1 cellular context compared by ENCODE assay signal in the genomic region with DNA sequence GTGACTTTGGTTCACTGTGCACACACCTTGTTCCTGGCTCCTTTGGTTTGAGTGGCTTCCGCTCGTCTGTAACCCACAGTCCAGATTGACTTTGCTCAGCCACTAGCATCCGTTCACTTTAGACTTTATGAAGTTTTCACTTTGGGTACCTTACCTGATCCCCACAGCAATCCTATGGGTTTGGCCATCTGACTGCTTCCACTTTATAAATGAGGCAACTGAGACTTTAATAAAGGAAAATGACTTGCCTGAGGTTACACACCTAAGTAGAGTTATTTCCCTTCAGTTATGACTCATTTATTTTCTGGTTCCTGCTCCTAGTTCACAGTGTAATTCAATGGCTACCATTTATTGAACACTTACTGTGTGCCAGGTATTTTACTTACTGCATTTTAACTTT.
TF ChIP-seq lines count a peak whose summit lies in the region.

No MANE protein-coding gene starts in this region.

TF ChIP-seq in GM12878, 131 proteins besides CTCF, POLR2A, EP300 and RAD21 (continued from another document):
- TF ChIP-seq, protein P1, sequence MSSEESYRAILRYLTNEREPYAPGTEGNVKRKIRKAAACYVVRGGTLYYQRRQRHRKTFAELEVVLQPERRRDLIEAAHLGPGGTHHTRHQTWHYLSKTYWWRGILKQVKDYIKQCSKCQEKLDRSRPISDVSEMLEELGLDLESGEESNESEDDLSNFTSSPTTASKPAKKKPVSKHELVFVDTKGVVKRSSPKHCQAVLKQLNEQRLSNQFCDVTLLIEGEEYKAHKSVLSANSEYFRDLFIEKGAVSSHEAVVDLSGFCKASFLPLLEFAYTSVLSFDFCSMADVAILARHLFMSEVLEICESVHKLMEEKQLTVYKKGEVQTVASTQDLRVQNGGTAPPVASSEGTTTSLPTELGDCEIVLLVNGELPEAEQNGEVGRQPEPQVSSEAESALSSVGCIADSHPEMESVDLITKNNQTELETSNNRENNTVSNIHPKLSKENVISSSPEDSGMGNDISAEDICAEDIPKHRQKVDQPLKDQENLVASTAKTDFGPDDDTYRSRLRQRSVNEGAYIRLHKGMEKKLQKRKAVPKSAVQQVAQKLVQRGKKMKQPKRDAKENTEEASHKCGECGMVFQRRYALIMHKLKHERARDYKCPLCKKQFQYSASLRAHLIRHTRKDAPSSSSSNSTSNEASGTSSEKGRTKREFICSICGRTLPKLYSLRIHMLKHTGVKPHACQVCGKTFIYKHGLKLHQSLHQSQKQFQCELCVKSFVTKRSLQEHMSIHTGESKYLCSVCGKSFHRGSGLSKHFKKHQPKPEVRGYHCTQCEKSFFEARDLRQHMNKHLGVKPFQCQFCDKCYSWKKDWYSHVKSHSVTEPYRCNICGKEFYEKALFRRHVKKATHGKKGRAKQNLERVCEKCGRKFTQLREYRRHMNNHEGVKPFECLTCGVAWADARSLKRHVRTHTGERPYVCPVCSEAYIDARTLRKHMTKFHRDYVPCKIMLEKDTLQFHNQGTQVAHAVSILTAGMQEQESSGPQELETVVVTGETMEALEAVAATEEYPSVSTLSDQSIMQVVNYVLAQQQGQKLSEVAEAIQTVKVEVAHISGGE (CRISPR knock-in tag; IDR thresholded peaks at IDR 0.05), result no peak
- TF ChIP-seq NFIC (IDR thresholded peaks at IDR 0.05; ENCODE audit: low read depth, low read length) (peak; percentile 60), IKZF1 (conservative IDR thresholded peaks at IDR 0.05) (peak; percentile 32; the same call in 1 of the 2 replicates), RUNX3 (IDR thresholded peaks at IDR 0.05; ENCODE audit: low read length) (peak; percentile 72), CREB1 (IDR thresholded peaks at IDR 0.05; ENCODE audit: low read depth) (no peak), SPI1 (IDR thresholded peaks at IDR 0.05; ENCODE audit: borderline replicate concordance, insufficient read depth, low read depth, low read length) (no peak)
